Comparison of ENCODE assay signal across 22 cellular contexts in genomic region chr3:127461286-127461685, GRCh38.
"Had no signal": no experiment of that assay in that cellular context is flagged by ENCODE, and none has a peak within 500 bp of the region (broad histone marks: within the 10 kb centered on the region; RNA-seq: fewer than 3 reads in every experiment).

No MANE protein-coding gene starts in this region.

- H3K9ac ChIP-seq: parathyroid adenoma had no signal

- H3K9me3 ChIP-seq: breast epithelium, colonic mucosa, esophagus muscularis mucosa, gastrocnemius medialis, left ventricle myocardium inferior, thoracic aorta, vagina had no signal

- DNase-seq: activated CD4-positive, alpha-beta memory T cell treated with anti-CD3 and anti-CD28 coated beads, Interleukin-2, amount 10 ng/mL, durations not matched to agents 7 days and 5 days; activated CD4-positive, alpha-beta T cell treated with anti-CD3 and anti-CD28 coated beads for 48 hours; activated effector memory CD4-positive, alpha-beta T cell treated with Interleukin-2 at 50 U/mL for 16 hours; activated naive CD4-positive, alpha-beta T cell treated with anti-CD3 and anti-CD28 coated beads for 36 hours; activated naive CD8-positive, alpha-beta T cell treated with anti-CD3 and anti-CD28 coated beads, Interleukin-2, amount 10 ng/mL, durations not matched to agents 7 days and 5 days; activated T-cell treated with anti-CD3 and anti-CD28 coated beads, Interleukin-2, amount 50 U/mL, for 72 hours; amniotic stem cell; colonic mucosa; dorsolateral prefrontal cortex; effector memory CD8-positive, alpha-beta T cell; gastrocnemius medialis; hippocampal formation; left ventricle myocardium inferior; natural killer cell; right cardiac atrium; stimulated activated CD4-positive, alpha-beta T cell treated with anti-CD3 and anti-CD28 coated beads, Interleukin-4, amount 100 ng/mL, for 24 hours; stimulated activated naive CD4-positive, alpha-beta T cell treated with Interleukin-2 at 50 U/mL for 16 hours had no signal

- H2AFZ ChIP-seq: parathyroid adenoma had no signal

- H3K4me3 ChIP-seq: breast epithelium, colonic mucosa, dorsolateral prefrontal cortex, esophagus muscularis mucosa, gastrocnemius medialis, left ventricle myocardium inferior, thoracic aorta, vagina had no signal

- H3K4me1 ChIP-seq: gastrocnemius medialis, parathyroid adenoma had no signal

- ATAC-seq: activated T-cell treated with anti-CD3 and anti-CD28 coated beads, Interleukin-2, amount 50 U/mL, for 72 hours; effector memory CD8-positive, alpha-beta T cell; gastrocnemius medialis; natural killer cell; right cardiac atrium had no signal

- H3K36me3 ChIP-seq: breast epithelium, colonic mucosa, esophagus muscularis mucosa, gastrocnemius medialis, left ventricle myocardium inferior, thoracic aorta, vagina had no signal

- H3K27ac ChIP-seq: breast epithelium, colonic mucosa, dorsolateral prefrontal cortex, esophagus muscularis mucosa, gastrocnemius medialis, left ventricle myocardium inferior, parathyroid adenoma, thoracic aorta, vagina had no signal
